11 cellular contexts compared by ENCODE assay signal in genomic region chr5:14463629-14464028, GRCh38.
DNase-seq lines count a peak whose midpoint lies in the region; ATAC-seq, FAIRE-seq and TF ChIP-seq lines count a peak whose summit lies in the region.
"Had no signal": no experiment of that assay in that cellular context is flagged by ENCODE, and none has a peak within 500 bp of the region (broad histone marks: within the 10 kb centered on the region; RNA-seq: fewer than 3 reads in every experiment).

No MANE protein-coding gene starts in this region.

- FAIRE-seq in A549 (lab: Jason Lieb, UNC) = no peak

- H3K79me2 ChIP-seq in OCI-LY7 (ENCODE audit: insufficient read depth, low read depth, low read length) = no peaks in the 10 kb centered on the region
- H3K79me2 ChIP-seq: parathyroid adenoma had no signal

- TF ChIP-seq POLR2A in A549 (IDR thresholded peaks at IDR 0.05; ENCODE audit: low read length) = no peak

- no peak overlapping the region for H2AFZ ChIP-seq in OCI-LY7 (ENCODE audit: low read length)
- H2AFZ ChIP-seq: parathyroid adenoma had no signal

- CTCF ChIA-PET in A549 (lab: Yijun Ruan, JAX) (interaction anchor here (0.8 kb wide), 1 partner anchor 9 kb away, joined by 3 read pairs; no protein-coding TSS in a partner anchor), OCI-LY7 (lab: Charles Lee; ENCODE audit: unreplicated experiment) (no interaction called here)

- TF ChIP-seq CTCF in A549 (IDR thresholded peaks at IDR 0.05) = no peak
- no peak for TF ChIP-seq CTCF in left ventricle myocardium inferior (IDR thresholded peaks at IDR 0.05; ENCODE audit: borderline replicate concordance)
- no peak for TF ChIP-seq CTCF in OCI-LY7 (conservative IDR thresholded peaks at IDR 0.05; ENCODE audit: low read length)

- POLR2A ChIA-PET in A549 (lab: Yijun Ruan, JAX) = no interaction called here
- POLR2A ChIA-PET in OCI-LY7 (lab: Charles Lee) = no interaction called here

- TF ChIP-seq RAD21 in A549 (conservative IDR thresholded peaks at IDR 0.05 in 1 of 2, IDR thresholded peaks at IDR 0.05 in 1 of 2) = no peak

- H3K27me3 ChIP-seq in left ventricle myocardium inferior (ENCODE audit: low read depth) = no peaks in the 10 kb centered on the region

- H4K20me1 ChIP-seq in OCI-LY7 (ENCODE audit: insufficient read depth, low read length) = no peaks in the 10 kb centered on the region

- TF ChIP-seq EP300 in A549 (IDR thresholded peaks at IDR 0.05) = no peak

- intact Hi-C loops in left ventricle myocardium inferior (cut with micrococcal nuclease) = no loop called here
- intact Hi-C loops in OCI-LY7 (cut with micrococcal nuclease; ENCODE audit: unreplicated experiment) = no loop called here

- no TSS peak for BruUV-seq in OCI-LY7 (replicated peaks; lab: Mats Ljungman, UMichigan)

- H3K4me2 ChIP-seq in A549 (peak overlapping the region; percentile 42), OCI-LY7 (ENCODE audit: low read length) (no peak overlapping the region)

- H3K4me3 ChIP-seq in A549 = no peak overlapping the region
- no peak overlapping the region for H3K4me3 ChIP-seq in left ventricle myocardium inferior
- H3K4me3 ChIP-seq in OCI-LY7 (ENCODE audit: low read depth, low read length, poor library complexity, severe bottlenecking) = no peak overlapping the region

- 37% methylated on average over 3 of the region's 3 CpGs for WGBS in A549 (ENCODE audit: missing lambda C conversion rate)

- DNase-seq in A549 (ENCODE audit: low read depth in 1 of 2, low spot score in 1 of 2) (peak; percentile 25 to 81), HuH-7 (ENCODE audit: low spot score) (peak; percentile 73), left ventricle myocardium inferior (no peak), DMS114 treated with DMSO at 0.1 percent for 48 hours (lab: John Stamatoyannopoulos, UW; ENCODE audit: unreplicated experiment) (no peak), OCI-LY7 (ENCODE audit: low spot score) (no peak)
- DNase-seq: CD8-positive, alpha-beta T cell; NCI-H146 had no signal

- H3K4me1 ChIP-seq in A549 (peaks cover 19% of the 10 kb centered on the region), left ventricle myocardium inferior (peaks cover 11% of the 10 kb centered on the region), OCI-LY7 (ENCODE audit: insufficient read depth, low read length, poor library complexity, severe bottlenecking) (no peaks in the 10 kb centered on the region)

- peaks cover 89% of the 10 kb centered on the region for H3K36me3 ChIP-seq in left ventricle myocardium inferior
- H3K36me3 ChIP-seq in OCI-LY7 (ENCODE audit: insufficient read depth, low read length) = 0 out of 2 replicates have a peak, but pooled peaks cover 3% of the 10 kb centered on the region

- no peaks in the 10 kb centered on the region for H3K9me3 ChIP-seq in A549
- no peaks in the 10 kb centered on the region for H3K9me3 ChIP-seq in left ventricle myocardium inferior (replicated peaks)
- H3K9me3 ChIP-seq in OCI-LY7 (ENCODE audit: low read length) = no peaks in the 10 kb centered on the region

- ATAC-seq in A549 (peak; percentile 85), SK-N-SH treated with all-trans-retinoic acid at 6 μM for 48 hours (peak; percentile 2; the same call in 2 of the 3 replicates), HG02763 (IDR thresholded peaks at IDR 0.05; ENCODE audit: unreplicated experiment) (no peak), GM21576 (IDR thresholded peaks at IDR 0.05; ENCODE audit: unreplicated experiment) (no peak)
- ATAC-seq: CD8-positive, alpha-beta T cell had no signal

- H3K9me2 ChIP-seq in OCI-LY7 (ENCODE audit: insufficient read depth, low read length) = no peaks in the 10 kb centered on the region

- H3K27ac ChIP-seq in A549 (peak overlapping the region; percentile 54 to 70; a peak in 5 of 6 replicates), left ventricle myocardium inferior (replicated peaks) (peak overlapping the region; percentile 20), OCI-LY7 (ENCODE audit: low read depth, low read length, poor library complexity, severe bottlenecking) (no peak overlapping the region)
- H3K27ac ChIP-seq: parathyroid adenoma had no signal

TF ChIP-seq in A549, 52 proteins besides CTCF, POLR2A, EP300 and RAD21:
- TF ChIP-seq CHD4 (IDR thresholded peaks at IDR 0.05; ENCODE audit: borderline replicate concordance) (no peak), HDAC2 (IDR thresholded peaks at IDR 0.05) (no peak)

TF ChIP-seq in SK-N-SH treated with all-trans-retinoic acid at 6 μM for 48 hours, 23 proteins besides CTCF, POLR2A, EP300 and RAD21:
- TF ChIP-seq ESRRG (CRISPR knock-in tag; IDR thresholded peaks at IDR 0.05) = no peak
TF ChIP-seq in SK-N-SH treated with all-trans-retinoic acid at 6 μM for 48 hours: peak in this region for 0.

Comparison
In these comparisons a context has a peak if more than half of its experiments do, and no peak if none do; other contexts are left out.
1. ATAC-seq: peak in A549 (2 of 2) and SK-N-SH treated with all-trans-retinoic acid at 6 μM for 48 hours (single experiment); none in HG02763 (single experiment) and GM21576 (single experiment).
2. DNase-seq: peak in A549 (2 of 2) and HuH-7 (single experiment); none in left ventricle myocardium inferior (single experiment), DMS114 treated with DMSO at 0.1 percent for 48 hours (single experiment) and OCI-LY7 (single experiment).